In the genomic region with DNA sequence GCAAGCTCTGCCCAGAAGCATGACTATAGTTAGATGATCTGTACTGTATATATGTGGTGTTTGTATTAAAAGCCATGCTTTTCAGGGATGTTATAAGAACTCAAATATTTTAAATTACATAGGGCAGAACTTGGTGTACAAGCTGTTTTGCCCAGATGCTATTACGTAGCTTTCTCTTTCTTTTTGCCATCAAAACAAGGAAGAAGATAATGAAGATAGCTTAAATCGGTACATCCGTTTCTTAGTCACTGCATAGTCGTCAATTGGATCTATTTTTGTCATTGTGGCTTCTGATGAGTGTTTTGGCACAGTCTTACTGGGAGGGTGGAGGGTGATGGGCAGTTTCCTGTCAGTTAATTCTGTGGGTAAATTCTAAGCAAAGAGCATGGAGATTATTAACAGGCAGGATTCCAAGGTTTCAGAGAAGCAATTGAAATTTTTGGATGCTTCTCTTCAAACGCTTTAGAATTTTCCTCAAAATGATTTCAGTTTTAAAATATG, we compare ENCODE assay signal across 8 cellular contexts.
A peak's percentile ranks its signal among the peaks of the same experiment; 100 is the strongest.
DNase-seq lines count a peak whose midpoint lies in the region; ATAC-seq and TF ChIP-seq lines count a peak whose summit lies in the region.

No MANE protein-coding gene starts in this region.

- intact Hi-C loops in aorta (cut with DNase I): no loop called here

- H3K36me3 ChIP-seq in aorta (ENCODE audit: control insufficient read depth in 1 of 2, insufficient read depth in 2 of 2, low read length in 1 of 2): no peaks in the 10 kb centered on the region

- no peak overlapping the region for H3K27ac ChIP-seq in aorta (ENCODE audit: low read depth in 1 of 2, low read length in 2 of 2)

- 4% methylated on average over 5 of the region's 5 CpGs for WGBS in aorta, 2 donors

- no peak for TF ChIP-seq CTCF in epithelial cell of proximal tubule (conservative IDR thresholded peaks at IDR 0.05; ENCODE audit: low read depth, low read length)

- H3K4me3 ChIP-seq in epithelial cell of proximal tubule (ENCODE audit: low read depth, low read length) (peak overlapping the region; percentile 24), aorta (ENCODE audit: low read length in 2 of 2) (peak overlapping the region; percentile 3 to 47)

- ATAC-seq in HG02943 (IDR thresholded peaks at IDR 0.05; ENCODE audit: low read depth, unreplicated experiment) (peak; percentile 96), aorta (ENCODE audit: low FRiP score) (peak; percentile 51)

- no peaks in the 10 kb centered on the region for H3K9me3 ChIP-seq in aorta (ENCODE audit: control insufficient read depth, low read length)

- DNase-seq in NCI-H1417 (lab: John Stamatoyannopoulos, UW) (peak; percentile 19 to 69 (median 23)), NCI-H1417 treated with DMSO at 0.1 percent for 48 hours (lab: John Stamatoyannopoulos, UW) (no peak), NCI-H2196 treated with DMSO at 0.1 percent for 48 hours (lab: John Stamatoyannopoulos, UW; ENCODE audit: unreplicated experiment) (peak; percentile 46), epithelial cell of proximal tubule (ENCODE audit: low read depth) (peak; percentile 87), pons (ENCODE audit: low spot score) (peak; percentile 76), aorta (no peak)
- peak; percentile 33 to 41 for DNase-seq in activated CD4-positive, alpha-beta T cell treated with anti-CD3 and anti-CD28 coated beads, Interleukin-2, amount 50 U/mL, for 4 hours

- no peaks in the 10 kb centered on the region for H3K4me1 ChIP-seq in aorta (ENCODE audit: control insufficient read depth in 1 of 2, insufficient read depth in 2 of 2, low read length in 2 of 2)

- no peaks in the 10 kb centered on the region for H3K27me3 ChIP-seq in aorta (ENCODE audit: control insufficient read depth in 1 of 2, insufficient read depth in 2 of 2, low read length in 1 of 2)

Comparison
In these comparisons a context has a peak if more than half of its experiments do, and no peak if none do; other contexts are left out.
1. DNase-seq: peak in NCI-H1417 (3 of 3), NCI-H2196 treated with DMSO at 0.1 percent for 48 hours (single experiment), activated CD4-positive, alpha-beta T cell treated with anti-CD3 and anti-CD28 coated beads, Interleukin-2, amount 50 U/mL, for 4 hours (2 of 2), epithelial cell of proximal tubule (single experiment) and pons (single experiment); none in NCI-H1417 treated with DMSO at 0.1 percent for 48 hours (single experiment) and aorta (0 of 2).